Comparison of ENCODE assay signal across 8 cellular contexts in genomic region chr16:57092786-57093301, GRCh38. TPM values are rescaled to one million over a fixed set of nuclear protein-coding genes. Genes with fewer than 3 reads are reported as not detected.
DNase-seq lines count a peak whose midpoint lies in the region; ATAC-seq, FAIRE-seq and TF ChIP-seq lines count a peak whose summit lies in the region.

No MANE protein-coding gene starts in this region.

- H3K9me3 Mint-ChIP-seq in Calu3 (ENCODE audit: low read depth, unreplicated experiment) = no peaks in the 10 kb centered on the region

- intact Hi-C loops in Calu3 (cut with micrococcal nuclease; ENCODE audit: unreplicated experiment) = loop anchor here (5.0 kb wide), 1 partner anchor 204 kb away; no protein-coding TSS in a partner anchor

- FAIRE-seq in small intestine (lab: Jason Lieb, UNC) = no peak

- H3K4me3 ChIP-seq in HEK293 (ENCODE audit: low read depth, low read length) (peak overlapping the region; percentile 64), SJSA1 (peak overlapping the region; percentile 97), iPS-15b (ENCODE audit: low read depth, low read length) (peak overlapping the region; percentile 69), small intestine (ENCODE audit: low read depth in 1 of 2, low read length in 2 of 2) (peak overlapping the region; percentile 72 to 74)

- H3K4me1 Mint-ChIP-seq in Calu3 (ENCODE audit: low read depth, unreplicated experiment) = peaks cover 11% of the 10 kb centered on the region

- H3K27me3 ChIP-seq in SJSA1 (replicated peaks) = no peaks in the 10 kb centered on the region
- peaks cover 25% of the 10 kb centered on the region for H3K27me3 ChIP-seq in iPS-15b (ENCODE audit: control insufficient read depth, insufficient read depth, low read length)
- H3K27me3 ChIP-seq in small intestine (ENCODE audit: control insufficient read depth in 2 of 2, insufficient read depth in 2 of 2, low read length in 2 of 2) = no peaks in the 10 kb centered on the region

- POLR2A ChIA-PET in HEK293 (lab: Yijun Ruan, JAX) = interaction anchor here (1.0 to 2.1 kb wide), 4 partner anchors 8 to 152 kb away, joined by 3 to 6 read pairs (median 4); partner anchors contain the start of genes ARL2BP and NLRC5

- H3K36me3 ChIP-seq in HEK293 (ENCODE audit: control insufficient read depth in 2 of 2, insufficient read depth in 1 of 2, low read length in 2 of 2) (no peaks in the 10 kb centered on the region), SJSA1 (0 out of 2 replicates have a peak, but pooled peaks cover 5% of the 10 kb centered on the region), iPS-15b (ENCODE audit: control insufficient read depth, insufficient read depth, low read length) (no peaks in the 10 kb centered on the region), small intestine (ENCODE audit: control insufficient read depth in 2 of 2, insufficient read depth in 2 of 2, low read length in 2 of 2) (no peaks in the 10 kb centered on the region)

- CTCF ChIA-PET in Calu3 (lab: Charles Lee) = interaction anchor here (0.6 to 1.6 kb wide), 13 partner anchors 8 to 369 kb away, joined by 3 to 11 read pairs (median 5); partner anchors contain the start of genes PSME3IP1 and RSPRY1
- CTCF ChIA-PET in HEK293 (lab: Yijun Ruan, JAX) = interaction anchor here (0.5 to 3.2 kb wide), 22 partner anchors 8 to 521 kb away, joined by 3 to 16 read pairs (median 4); partner anchors contain the start of genes PSME3IP1 and RSPRY1

- H3K27ac ChIP-seq in HEK293 (ENCODE audit: extremely low read depth, low read depth, low read length) (peak overlapping the region; percentile 76; the same call in 1 of the 2 replicates), SJSA1 (peak overlapping the region; percentile 52), angular gyrus (ENCODE audit: low read depth, low read length) (peak overlapping the region; percentile 88), small intestine (ENCODE audit: low read depth in 1 of 2, low read length in 1 of 2) (peak overlapping the region in 1 of 2 donors; percentile 47)

- TF ChIP-seq CTCF in Calu3 (IDR thresholded peaks at IDR 0.05; ENCODE audit: unreplicated experiment) (peak; percentile 93), HEK293 (tag by site-specific recombination; IDR thresholded peaks at IDR 0.05) (peak; percentile 26; the same call in 1 of the 2 replicates)

- no peaks in the 10 kb centered on the region; the same call in 1 of the 2 replicates for H3K4me1 ChIP-seq in HEK293 (ENCODE audit: control insufficient read depth, insufficient read depth, low read length)
- H3K4me1 ChIP-seq in SJSA1 (replicated peaks) = peaks cover 21% of the 10 kb centered on the region
- H3K4me1 ChIP-seq in iPS-15b (ENCODE audit: control insufficient read depth, insufficient read depth, low read length) = no peaks in the 10 kb centered on the region
- H3K4me1 ChIP-seq in small intestine (ENCODE audit: control insufficient read depth in 2 of 2, insufficient read depth in 1 of 2, low read depth in 1 of 2, low read length in 1 of 2) = peaks cover 4% of the 10 kb centered on the region in 2 donors

- H3K27ac Mint-ChIP-seq in Calu3 (ENCODE audit: unreplicated experiment) = no peak overlapping the region

- H3K9ac ChIP-seq in iPS-15b (ENCODE audit: low read depth, low read length) = no peak overlapping the region

- no peak for ATAC-seq in GM21423 (IDR thresholded peaks at IDR 0.05; ENCODE audit: unreplicated experiment)
- no peak for ATAC-seq in GM21515 (IDR thresholded peaks at IDR 0.05; ENCODE audit: unreplicated experiment)

- H3K4me3 Mint-ChIP-seq in Calu3 (ENCODE audit: low read depth, unreplicated experiment) = peak overlapping the region; percentile 73

- DNase-seq in Calu3 = peak; percentile 74
- peak in 1 of 2 experiments; percentile 54 for DNase-seq in SJSA1 (ENCODE audit: low read depth in 1 of 2, low spot score in 2 of 2)
- DNase-seq in small intestine = peak; percentile 29

- peaks cover 14% of the 10 kb centered on the region for H3K36me3 Mint-ChIP-seq in Calu3 (ENCODE audit: insufficient read depth, unreplicated experiment)

- BruUV-seq in Calu3 (replicated peaks; lab: Mats Ljungman, UMichigan) = no TSS peak

- no peaks in the 10 kb centered on the region for H3K9me3 ChIP-seq in HEK293 (ENCODE audit: control insufficient read depth, insufficient read depth, low read depth, low read length)
- no peaks in the 10 kb centered on the region for H3K9me3 ChIP-seq in SJSA1 (replicated peaks)
- H3K9me3 ChIP-seq in iPS-15b (ENCODE audit: control insufficient read depth, insufficient read depth, low read length) = no peaks in the 10 kb centered on the region
- H3K9me3 ChIP-seq in small intestine (ENCODE audit: control insufficient read depth, low read depth) = no peaks in the 10 kb centered on the region

- H3K27me3 Mint-ChIP-seq in Calu3 (ENCODE audit: unreplicated experiment) = peaks cover 40% of the 10 kb centered on the region

- 0 to 1% (median 0%) methylated on average over 23 to 51 of the region's 51 CpGs for WGBS in small intestine, 3 donors

TF ChIP-seq in HEK293, 187 proteins besides CTCF, POLR2A, EP300 and RAD21 (continues in another document):
- no peak for TF ChIP-seq ZNF280D (tag by site-specific recombination; IDR thresholded peaks at IDR 0.05)
- no peak for TF ChIP-seq ZNF350 (tag by site-specific recombination; IDR thresholded peaks at IDR 0.05)
- no peak for TF ChIP-seq OSR2 (tag by site-specific recombination; IDR thresholded peaks at IDR 0.05)
- TF ChIP-seq ZNF174 (tag by site-specific recombination; IDR thresholded peaks at IDR 0.05) = no peak
- TF ChIP-seq PRDM6 (tag by site-specific recombination; IDR thresholded peaks at IDR 0.05) = no peak
- TF ChIP-seq KLF9 (tag by site-specific recombination; IDR thresholded peaks at IDR 0.05; ENCODE audit: low read depth) = peak; percentile 28; the same call in 1 of the 2 replicates
- TF ChIP-seq ZNF529 (tag by site-specific recombination; IDR thresholded peaks at IDR 0.05; ENCODE audit: insufficient replicate concordance) = no peak
- no peak for TF ChIP-seq ZBTB6 (tag by site-specific recombination; IDR thresholded peaks at IDR 0.05)
- no peak for TF ChIP-seq YY1 (tag by site-specific recombination; IDR thresholded peaks at IDR 0.05)
- peak; percentile 62 for TF ChIP-seq ZFHX2 (tag by site-specific recombination; conservative IDR thresholded peaks at IDR 0.05)
- no peak for TF ChIP-seq ZSCAN16 (tag by site-specific recombination; IDR thresholded peaks at IDR 0.05)
- no peak for TF ChIP-seq ZNF791 (tag by site-specific recombination; IDR thresholded peaks at IDR 0.05)
- TF ChIP-seq ZNF561 (tag by site-specific recombination; IDR thresholded peaks at IDR 0.05; ENCODE audit: borderline replicate concordance) = no peak
- TF ChIP-seq ZNF768 (tag by site-specific recombination; IDR thresholded peaks at IDR 0.05) = no peak

RNA-seq across cellular contexts. Expression of gene CPNE2, which starts 0.5 kb away (rescaled TPM):
- total RNA-seq in Calu3 (2022) = 12.9 and 14.5 TPM in 2 replicates
- 20.0 and 35.8 TPM in 2 replicates for total RNA-seq in SJSA1 (2014; rRNA removed; shearing (Covaris generic))
- 10 to 100 TPM in 1 of 3 donors, 1 to 10 TPM in 2; 3.1 to 22.9 (median 6.2) TPM for polyA plus RNA-seq in small intestine
